In genomic region chr15:97959738-97960363, GRCh38 we compare ENCODE assay signal across 8 cellular contexts. TPM values are rescaled to one million over a fixed set of nuclear protein-coding genes. Genes with fewer than 3 reads are reported as not detected.
DNase-seq lines count a peak whose midpoint lies in the region; ATAC-seq and TF ChIP-seq lines count a peak whose summit lies in the region.

No MANE protein-coding gene starts in this region.

- H3K9me3 Mint-ChIP-seq in naive thymus-derived CD8-positive, alpha-beta T cell, result peaks cover 0 to 2% (median 0%) of the 10 kb centered on the region in 9 donors

- peaks cover 0 to 2% (median 0%) of the 10 kb centered on the region in 5 donors for H3K27me3 Mint-ChIP-seq in naive thymus-derived CD8-positive, alpha-beta T cell

- no peak for ATAC-seq in naive thymus-derived CD8-positive, alpha-beta T cell
- no peak for ATAC-seq in HG03025 (IDR thresholded peaks at IDR 0.05; ENCODE audit: low FRiP score, unreplicated experiment)
- ATAC-seq in HG03571 (IDR thresholded peaks at IDR 0.05; ENCODE audit: unreplicated experiment), result no peak
- ATAC-seq in GM21825 (IDR thresholded peaks at IDR 0.05; ENCODE audit: unreplicated experiment), result no peak
- ATAC-seq in GM19452 (IDR thresholded peaks at IDR 0.05; ENCODE audit: unreplicated experiment), result no peak

- no peaks in the 10 kb centered on the region for H3K36me3 Mint-ChIP-seq in naive thymus-derived CD8-positive, alpha-beta T cell

- DNase-seq in AG09309 (ENCODE audit: low read depth) (no peak), MG63 (no peak), dorsolateral prefrontal cortex (no peak)
- DNase-seq in naive thymus-derived CD8-positive, alpha-beta T cell, result no peak

- peaks cover 13 to 38% (median 28%) of the 10 kb centered on the region in 4 donors for H3K4me1 Mint-ChIP-seq in naive thymus-derived CD8-positive, alpha-beta T cell

- POLR2A ChIA-PET in naive thymus-derived CD8-positive, alpha-beta T cell (lab: Charles Lee), result no interaction called here

- H3K4me3 Mint-ChIP-seq in naive thymus-derived CD8-positive, alpha-beta T cell, result peak overlapping the region; percentile 66 to 95 (median 88)

- H3K27me3 ChIP-seq in MG63 (no peaks in the 10 kb centered on the region), dorsolateral prefrontal cortex (no peaks in the 10 kb centered on the region)

- peaks cover 4% of the 10 kb centered on the region; the same call in 1 of the 2 replicates for H3K36me3 ChIP-seq in MG63

- peak overlapping the region; percentile 89 to 95 (median 94) for H3K27ac Mint-ChIP-seq in naive thymus-derived CD8-positive, alpha-beta T cell

- intact Hi-C loops in dorsolateral prefrontal cortex (cut with DNase I), result no loop called here

- peak overlapping the region in 18 of 59 donors; percentile 1 to 71 (median 36) for H3K27ac ChIP-seq in dorsolateral prefrontal cortex

- H3K4me3 ChIP-seq in AG09309 (ENCODE audit: control insufficient read depth, low read depth, low read length) (peak overlapping the region; percentile 37), MG63 (peak overlapping the region; percentile 74), dorsolateral prefrontal cortex (peak overlapping the region; percentile 25 to 98 (median 87))

- H3K9me3 ChIP-seq in MG63, result peaks cover 2% of the 10 kb centered on the region; the same call in 1 of the 2 replicates

- TF ChIP-seq CTCF in AG09309 (IDR thresholded peaks at IDR 0.05; ENCODE audit: control insufficient read depth, insufficient read depth, low read depth, low read length, missing control alignments), result no peak
- peak in 2 of 56 donors; percentile 10 to 22 for TF ChIP-seq CTCF in dorsolateral prefrontal cortex (IDR thresholded peaks at IDR 0.05 in 54 of 56, conservative IDR thresholded peaks at IDR 0.05 in 2 of 56; ENCODE audit: low read depth in 1 of 56, partially characterized antibody in 56 of 56)

RNA-seq across cellular contexts. Expression of gene ARRDC4, which starts 0.7 kb away (rescaled TPM):
- total RNA-seq in MG63 (2014; rRNA removed; shearing (Covaris generic); ENCODE audit: low replicate concordance), result 9.2 and 13.4 TPM in 2 replicates
- total RNA-seq in dorsolateral prefrontal cortex, result 10 to 100 TPM; 10.1 to 66.7 (median 25.5) TPM
- 1 to 10 TPM; 1.3 to 1.5 TPM for total RNA-seq in naive thymus-derived CD8-positive, alpha-beta T cell
- polyA plus RNA-seq in naive thymus-derived CD8-positive, alpha-beta T cell, result under 1 TPM; 0.53 to 0.63 (median 0.56) TPM

Comparison
In these comparisons a context has a peak if more than half of its experiments do, and no peak if none do; other contexts are left out.
1. H3K4me3 ChIP-seq: peak in every context shown above with its lines; median percentile 87 in dorsolateral prefrontal cortex; 74 in MG63; 37 in AG09309.